8 cellular contexts compared by ENCODE assay signal in genomic region chr21:14215971-14216621, GRCh38. TPM values are rescaled to one million over a fixed set of nuclear protein-coding genes. Genes with fewer than 3 reads are reported as not detected.
DNase-seq lines count a peak whose midpoint lies in the region; ATAC-seq and TF ChIP-seq lines count a peak whose summit lies in the region.

TSS of gene RBM11 (plus strand) at chr21:14216157. CDS start at chr21:14216187, 30 bp downstream.

- H3K27ac ChIP-seq in right cardiac atrium (ENCODE audit: low read length) (no peak within 1 kb of the TSS), psoas muscle (no peak within 1 kb of the TSS)

- 2% methylated on average over 54 of the region's 54 CpGs for WGBS in right cardiac atrium
- 1 to 2% (median 2%) methylated on average over 48 to 54 of the region's 54 CpGs for WGBS in psoas muscle, 3 donors

- TF ChIP-seq CTCF in psoas muscle (IDR thresholded peaks at IDR 0.05) = no peak

- ATAC-seq in GM21528 (IDR thresholded peaks at IDR 0.05; ENCODE audit: low FRiP score, unreplicated experiment) (peak; percentile 96), right cardiac atrium (peak; percentile 99 to 100), psoas muscle (peak; percentile 39 to 82 (median 78))

- H3K9ac ChIP-seq in adipocyte (ENCODE audit: low read length) = peak within 1 kb of the TSS; percentile 42

- H3K4me1 ChIP-seq in adipocyte (ENCODE audit: control insufficient read depth, insufficient read depth, low read length) = peaks cover 8% of the 10 kb centered on the region
- no peaks in the 10 kb centered on the region for H3K4me1 ChIP-seq in right cardiac atrium (ENCODE audit: control insufficient read depth, insufficient read depth, low read length)
- peaks cover 6% of the 10 kb centered on the region for H3K4me1 ChIP-seq in psoas muscle

- DNase-seq in DMS 273 treated with DMSO at 0.1 percent for 48 hours (lab: John Stamatoyannopoulos, UW) (peak; percentile 10), SW480 (ENCODE audit: low spot score) (peak; percentile 74), adipocyte (ENCODE audit: low read depth) (peak; percentile 48), right cardiac atrium (peak; percentile 78 to 92 (median 85)), psoas muscle (peak; percentile 50 to 69), ureter (ENCODE audit: low spot score) (peak; percentile 69)
- peak; percentile 48 for DNase-seq in Jurkat, Clone E6-1 (ENCODE audit: low read depth, low spot score)

- H3K36me3 ChIP-seq in adipocyte (ENCODE audit: control insufficient read depth, insufficient read depth, low read length, severe bottlenecking) (no peaks in the 10 kb centered on the region), psoas muscle (ENCODE audit: insufficient read depth in 1 of 2, low read depth in 1 of 2) (no peaks in the 10 kb centered on the region)

- intact Hi-C loops in right cardiac atrium (cut with DNase I) = no loop called here
- intact Hi-C loops in psoas muscle (cut with DNase I) = no loop called here

- H3K27me3 ChIP-seq in adipocyte (replicated peaks; ENCODE audit: control insufficient read depth, insufficient read depth, low read length) (peaks cover 9% of the 10 kb centered on the region), right cardiac atrium (ENCODE audit: control insufficient read depth, insufficient read depth) (no peaks in the 10 kb centered on the region), psoas muscle (ENCODE audit: insufficient read depth in 3 of 3, low read length in 2 of 3) (peaks cover 0 to 12% (median 7%) of the 10 kb centered on the region in 3 donors)

- peak within 1 kb of the TSS; percentile 67 for H3K4me3 ChIP-seq in Jurkat, Clone E6-1 (ENCODE audit: low read length)
- H3K4me3 ChIP-seq in adipocyte (ENCODE audit: low read length) = peak within 1 kb of the TSS; percentile 79
- H3K4me3 ChIP-seq in right cardiac atrium (ENCODE audit: low read length) = peak within 1 kb of the TSS; percentile 67
- H3K4me3 ChIP-seq in psoas muscle = peak within 1 kb of the TSS; percentile 67

- H3K9me3 ChIP-seq in adipocyte (ENCODE audit: control insufficient read depth, low read length) (no peaks in the 10 kb centered on the region), right cardiac atrium (ENCODE audit: control insufficient read depth, low read length) (no peaks in the 10 kb centered on the region), psoas muscle (no peaks in the 10 kb centered on the region)

RNA-seq across cellular contexts. Expression of gene RBM11, which starts in this region (rescaled TPM):
- 3.5 TPM for polyA plus RNA-seq in Jurkat, Clone E6-1 (2012; ENCODE audit: insufficient read depth, insufficient read length)
- total RNA-seq in right cardiac atrium (1 to 10 TPM; 1.1 to 5.0 (median 1.9) TPM), psoas muscle (not detected), ureter (9.1 TPM)
- polyA plus RNA-seq in right cardiac atrium (2.3 TPM), psoas muscle (under 1 TPM in 1 of 3 donors, not detected in 2; 0.10 TPM)

Comparison
In these comparisons a context has a peak if more than half of its experiments do, and no peak if none do; other contexts are left out.
1. Peak in DNase-seq, ATAC-seq and H3K4me3 ChIP-seq in psoas muscle; RNA of the gene not detected or under 1 TPM.
2. DNase-seq: peak in every context shown above with its lines; median percentile 85 in right cardiac atrium; 74 in SW480; 69 in ureter; 60 in psoas muscle; 48 in Jurkat, Clone E6-1; 48 in adipocyte; 10 in DMS 273 treated with DMSO at 0.1 percent for 48 hours.